ENCODE assay signal across 8 cellular contexts in genomic region chr10:97542169-97543024, GRCh38. TPM values are rescaled to one million over a fixed set of nuclear protein-coding genes. Genes with fewer than 3 reads are reported as not detected.
A peak's percentile ranks its signal among the peaks of the same experiment; 100 is the strongest.
DNase-seq lines count a peak whose midpoint lies in the region; ATAC-seq and TF ChIP-seq lines count a peak whose summit lies in the region.

No MANE protein-coding gene starts in this region.

- H3K4me1 Mint-ChIP-seq in stimulated activated effector memory CD8-positive, alpha-beta T cell treated with anti-CD3 and anti-CD28 coated beads, Interleukin-12 subunit alpha, Interleukin-12 subunit beta, amount 100 ng/mL, for 72 hours: peaks cover 26% of the 10 kb centered on the region
- H3K4me1 Mint-ChIP-seq in naive thymus-derived CD8-positive, alpha-beta T cell: peaks cover 0 to 10% (median 1%) of the 10 kb centered on the region in 4 donors

- H3K9me3 ChIP-seq in WERI-Rb-1 (ENCODE audit: severe bottlenecking) (no peaks in the 10 kb centered on the region), duodenal mucosa (ENCODE audit: control insufficient read depth in 1 of 2, low read length in 2 of 2) (no peaks in the 10 kb centered on the region)

- POLR2A ChIA-PET in naive thymus-derived CD8-positive, alpha-beta T cell (lab: Charles Lee): interaction anchor here (0.7 kb wide), 1 partner anchor 8 kb away, joined by 7 read pairs; no protein-coding TSS in a partner anchor

- H3K27me3 Mint-ChIP-seq in naive thymus-derived CD8-positive, alpha-beta T cell: no peaks in the 10 kb centered on the region

- H3K36me3 ChIP-seq in WERI-Rb-1 (no peaks in the 10 kb centered on the region), duodenal mucosa (ENCODE audit: control insufficient read depth in 1 of 2, insufficient read depth in 2 of 2, low read length in 2 of 2) (no peaks in the 10 kb centered on the region), mesendoderm (ENCODE audit: control insufficient read depth, insufficient read depth, low read length) (no peaks in the 10 kb centered on the region)

- peak overlapping the region; percentile 41 for H3K18ac ChIP-seq in mesendoderm (ENCODE audit: low read length)

- H3K4me2 ChIP-seq in mesendoderm (ENCODE audit: low read length): no peak overlapping the region

- no peaks in the 10 kb centered on the region for H3K79me2 ChIP-seq in mesendoderm (ENCODE audit: control insufficient read depth, insufficient read depth, low read length)

- peak overlapping the region; percentile 83 for H3K27ac ChIP-seq in WERI-Rb-1
- peak overlapping the region; percentile 81 for H3K27ac ChIP-seq in duodenal mucosa (ENCODE audit: low read depth, low read length)
- peak overlapping the region; percentile 41 for H3K27ac ChIP-seq in mesendoderm (ENCODE audit: low read depth, low read length)

- H3K36me3 Mint-ChIP-seq in stimulated activated effector memory CD8-positive, alpha-beta T cell treated with anti-CD3 and anti-CD28 coated beads, Interleukin-12 subunit alpha, Interleukin-12 subunit beta, amount 100 ng/mL, for 72 hours: no peaks in the 10 kb centered on the region
- no peaks in the 10 kb centered on the region for H3K36me3 Mint-ChIP-seq in naive thymus-derived CD8-positive, alpha-beta T cell

- peak overlapping the region; percentile 86 for H3K27ac Mint-ChIP-seq in stimulated activated effector memory CD8-positive, alpha-beta T cell treated with anti-CD3 and anti-CD28 coated beads, Interleukin-12 subunit alpha, Interleukin-12 subunit beta, amount 100 ng/mL, for 72 hours
- no peak overlapping the region for H3K27ac Mint-ChIP-seq in naive thymus-derived CD8-positive, alpha-beta T cell

- H4K5ac ChIP-seq in mesendoderm (ENCODE audit: low read length): no peak overlapping the region

- no CpG with 5 or more reads among the region's 9 CpGs for WGBS in mesendoderm (ENCODE audit: extremely low coverage, insufficient coverage, low lambda C conversion rate)

- no peak overlapping the region for H3K4me3 ChIP-seq in WERI-Rb-1 (ENCODE audit: low read depth, low read length)
- no peak overlapping the region for H3K4me3 ChIP-seq in duodenal mucosa (ENCODE audit: low read depth in 1 of 2, low read length in 2 of 2)
- H3K4me3 ChIP-seq in mesendoderm (ENCODE audit: low read length): no peak overlapping the region

- TF ChIP-seq CTCF in WERI-Rb-1 (IDR thresholded peaks at IDR 0.05; ENCODE audit: low read depth, low read length): no peak

- H3K27me3 ChIP-seq in WERI-Rb-1 (ENCODE audit: insufficient read depth, low read depth, severe bottlenecking): no peaks in the 10 kb centered on the region
- H3K27me3 ChIP-seq in duodenal mucosa (ENCODE audit: control insufficient read depth in 1 of 2, insufficient read depth in 2 of 2, low read length in 2 of 2): no peaks in the 10 kb centered on the region
- no peaks in the 10 kb centered on the region for H3K27me3 ChIP-seq in mesendoderm (ENCODE audit: insufficient read depth, low read length, poor library complexity)

- H2BK120ac ChIP-seq in mesendoderm (ENCODE audit: low read depth, low read length): no peak overlapping the region

- no peak overlapping the region for H4K8ac ChIP-seq in mesendoderm (ENCODE audit: low read depth, low read length)

- H3K79me1 ChIP-seq in mesendoderm (ENCODE audit: low read length): peaks cover 6% of the 10 kb centered on the region

- H3K56ac ChIP-seq in mesendoderm (ENCODE audit: low read length): peak overlapping the region; percentile 54

- no peaks in the 10 kb centered on the region for H3K9me3 Mint-ChIP-seq in stimulated activated effector memory CD8-positive, alpha-beta T cell treated with anti-CD3 and anti-CD28 coated beads, Interleukin-12 subunit alpha, Interleukin-12 subunit beta, amount 100 ng/mL, for 72 hours
- no peaks in the 10 kb centered on the region for H3K9me3 Mint-ChIP-seq in naive thymus-derived CD8-positive, alpha-beta T cell

- H3K9ac ChIP-seq in duodenal mucosa (ENCODE audit: low read depth in 1 of 2, low read length in 2 of 2) (no peak overlapping the region), mesendoderm (ENCODE audit: low read length) (no peak overlapping the region)

- no peak overlapping the region for H3K4ac ChIP-seq in mesendoderm (ENCODE audit: low read depth, low read length)

- H2AK5ac ChIP-seq in mesendoderm (ENCODE audit: low read length): no peak overlapping the region

- peak; percentile 24 to 74 for DNase-seq in NCI-H524 (lab: John Stamatoyannopoulos, UW)
- DNase-seq in NCI-H524 treated with DMSO at 0.1 percent for 48 hours (lab: John Stamatoyannopoulos, UW): no peak
- peak; percentile 83 for DNase-seq in WERI-Rb-1
- DNase-seq in mesendoderm: peak; percentile 94
- DNase-seq in stimulated activated effector memory CD8-positive, alpha-beta T cell treated with anti-CD3 and anti-CD28 coated beads, Interleukin-12 subunit alpha, Interleukin-12 subunit beta, amount 100 ng/mL, for 72 hours (ENCODE audit: low spot score in 2 of 2): peak; percentile 10 to 60
- DNase-seq in naive thymus-derived CD8-positive, alpha-beta T cell: no peak

- H3K4me1 ChIP-seq in duodenal mucosa (ENCODE audit: control insufficient read depth in 1 of 2, insufficient read depth in 2 of 2, low read length in 2 of 2) (peaks cover 11 to 14% of the 10 kb centered on the region in 2 donors), mesendoderm (ENCODE audit: control insufficient read depth, low read depth, low read length) (peaks cover 7% of the 10 kb centered on the region)

- peak overlapping the region; percentile 30 for H3K4me3 Mint-ChIP-seq in stimulated activated effector memory CD8-positive, alpha-beta T cell treated with anti-CD3 and anti-CD28 coated beads, Interleukin-12 subunit alpha, Interleukin-12 subunit beta, amount 100 ng/mL, for 72 hours
- H3K4me3 Mint-ChIP-seq in naive thymus-derived CD8-positive, alpha-beta T cell: no peak overlapping the region

- ATAC-seq in stimulated activated effector memory CD8-positive, alpha-beta T cell treated with anti-CD3 and anti-CD28 coated beads, Interleukin-12 subunit alpha, Interleukin-12 subunit beta, amount 100 ng/mL, for 72 hours: peak; percentile 62
- ATAC-seq in HG03095 (IDR thresholded peaks at IDR 0.05; ENCODE audit: unreplicated experiment): no peak
- no peak for ATAC-seq in naive thymus-derived CD8-positive, alpha-beta T cell

- H2BK5ac ChIP-seq in mesendoderm (ENCODE audit: low read length): peak overlapping the region; percentile 19

- H2BK15ac ChIP-seq in mesendoderm (replicated peaks; ENCODE audit: low read depth): no peak overlapping the region

- H3K23ac ChIP-seq in mesendoderm (ENCODE audit: low read length): peak overlapping the region; percentile 87

RNA-seq across cellular contexts. Expression of gene ANKRD2, which starts 30.2 kb away (rescaled TPM):
- polyA plus RNA-seq in mesendoderm (2013, experiment 1 of 2): 0.06 TPM
- polyA plus RNA-seq in mesendoderm (2013, experiment 2 of 2): 0.07 TPM
- total RNA-seq in naive thymus-derived CD8-positive, alpha-beta T cell: not detected
- not detected for polyA plus RNA-seq in naive thymus-derived CD8-positive, alpha-beta T cell

RNA-seq across cellular contexts. Expression of gene HOGA1, which starts 41.8 kb away (rescaled TPM):
- polyA plus RNA-seq in mesendoderm (2013, experiment 1 of 2): 0.34 TPM
- 0.27 TPM for polyA plus RNA-seq in mesendoderm (2013, experiment 2 of 2)
- total RNA-seq in naive thymus-derived CD8-positive, alpha-beta T cell: not detected
- not detected for polyA plus RNA-seq in naive thymus-derived CD8-positive, alpha-beta T cell

RNA-seq across cellular contexts. Expression of gene UBTD1, which starts 43.7 kb away (rescaled TPM):
- 14.0 TPM for polyA plus RNA-seq in mesendoderm (2013, experiment 1 of 2)
- polyA plus RNA-seq in mesendoderm (2013, experiment 2 of 2): 13.9 TPM
- 1 to 10 TPM; 1.6 to 2.7 TPM for total RNA-seq in naive thymus-derived CD8-positive, alpha-beta T cell
- polyA plus RNA-seq in naive thymus-derived CD8-positive, alpha-beta T cell: 1 to 10 TPM; 1.2 to 2.5 (median 1.3) TPM

RNA-seq across cellular contexts. Expression of gene MMS19, which starts 44.2 kb away (rescaled TPM):
- polyA plus RNA-seq in mesendoderm (2013, experiment 1 of 2): 109 TPM
- polyA plus RNA-seq in mesendoderm (2013, experiment 2 of 2): 111 TPM
- total RNA-seq in naive thymus-derived CD8-positive, alpha-beta T cell: 100 to 1,000 TPM; 106 to 111 TPM
- polyA plus RNA-seq in naive thymus-derived CD8-positive, alpha-beta T cell: 10 to 100 TPM; 31.2 to 37.3 (median 32.4) TPM

RNA-seq across cellular contexts. Expression of gene C10orf62, which starts 47.1 kb away (rescaled TPM):
- polyA plus RNA-seq in mesendoderm (2013, experiment 1 of 2): not detected
- polyA plus RNA-seq in mesendoderm (2013, experiment 2 of 2): not detected
- not detected for total RNA-seq in naive thymus-derived CD8-positive, alpha-beta T cell
- not detected for polyA plus RNA-seq in naive thymus-derived CD8-positive, alpha-beta T cell

Comparison
In these comparisons a context has a peak if more than half of its experiments do, and no peak if none do; other contexts are left out.
1. DNase-seq: peak in NCI-H524 (2 of 2), WERI-Rb-1 (single experiment), mesendoderm (single experiment) and stimulated activated effector memory CD8-positive, alpha-beta T cell treated with anti-CD3 and anti-CD28 coated beads, Interleukin-12 subunit alpha, Interleukin-12 subunit beta, amount 100 ng/mL, for 72 hours (2 of 2); none in NCI-H524 treated with DMSO at 0.1 percent for 48 hours (single experiment) and naive thymus-derived CD8-positive, alpha-beta T cell (0 of 10).
2. Peak in every context shown above with its lines, with median percentiles within 50 percentile points of each other: H3K27ac ChIP-seq.